ENCODE assay signal across 23 cellular contexts in the genomic region with DNA sequence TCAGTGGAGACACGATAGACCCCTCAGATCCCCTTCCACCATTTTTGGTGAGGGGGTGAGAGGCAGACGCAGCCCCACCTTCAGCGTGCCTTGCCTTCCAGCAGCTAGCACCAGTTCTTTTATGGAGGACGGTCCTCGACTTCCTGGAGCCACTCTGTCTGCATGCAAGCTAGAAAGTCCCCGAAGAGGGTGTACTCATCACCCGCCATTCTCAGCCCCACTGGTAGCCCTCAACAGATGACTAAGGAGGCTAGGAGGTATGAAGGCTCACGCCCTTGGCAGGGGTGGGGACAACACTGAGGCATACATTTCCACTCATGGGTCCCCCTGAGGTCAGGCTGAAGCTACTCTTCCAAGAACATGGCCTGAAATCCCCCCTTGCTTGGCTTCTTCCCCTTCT.
"Had no signal": no experiment of that assay in that cellular context is flagged by ENCODE, and none has a peak within 500 bp of the region (broad histone marks: within the 10 kb centered on the region; RNA-seq: fewer than 3 reads in every experiment).

No MANE protein-coding gene starts in this region.

- DNase-seq: activated CD4-positive, alpha-beta T cell treated with anti-CD3 and anti-CD28 coated beads for 36 hours; activated CD4-positive, CD25-positive, alpha-beta regulatory T cell; activated CD8-positive, alpha-beta memory T cell treated with anti-CD3 and anti-CD28 coated beads, Interleukin-2, amount 10 ng/mL, durations not matched to agents 7 days and 5 days; activated CD8-positive, alpha-beta T cell treated with anti-CD3 and anti-CD28 coated beads, Interleukin-2, amount 10 ng/mL, durations not matched to agents 7 days and 5 days; activated T-cell treated with anti-CD3 and anti-CD28 coated beads, Interleukin-2, amount 50 U/mL, for 48 hours; anterior cingulate cortex; colonic mucosa; dorsolateral prefrontal cortex; effector memory CD4-positive, alpha-beta T cell; gastrocnemius medialis; hippocampal formation; left colon; mammary epithelial cell; occipital lobe; stimulated activated CD4-positive, alpha-beta T cell treated with anti-CD3 and anti-CD28 coated beads, Interleukin-2, amount 100 ng/mL, for 48 hours; stimulated activated naive CD8-positive, alpha-beta T cell treated with anti-CD3 and anti-CD28 coated beads, Interleukin-15, Interleukin-2, amounts not matched to agents 100 U/mL and 50 U/mL, for 24 hours; SW 1271; T1000 had no signal

- H3K36me3 Mint-ChIP-seq: activated CD8-positive, alpha-beta memory T cell treated with anti-CD3 and anti-CD28 coated beads, Interleukin-2, amount 10 ng/mL, durations not matched to agents 7 days and 5 days; activated naive CD8-positive, alpha-beta T cell; neural progenitor cell; type B pancreatic cell had no signal

- ATAC-seq: activated CD4-positive, alpha-beta T cell treated with anti-CD3 and anti-CD28 coated beads for 36 hours; activated CD8-positive, alpha-beta memory T cell treated with anti-CD3 and anti-CD28 coated beads, Interleukin-2, amount 10 ng/mL, durations not matched to agents 7 days and 5 days; activated CD8-positive, alpha-beta T cell treated with anti-CD3 and anti-CD28 coated beads, Interleukin-2, amount 10 ng/mL, durations not matched to agents 7 days and 5 days; gastrocnemius medialis; left colon; stimulated activated naive CD8-positive, alpha-beta T cell treated with anti-CD3 and anti-CD28 coated beads, Interleukin-15, Interleukin-2, amounts not matched to agents 100 U/mL and 50 U/mL, for 24 hours had no signal

- H3K4me1 Mint-ChIP-seq: activated CD4-positive, alpha-beta T cell treated with anti-CD3 and anti-CD28 coated beads for 36 hours; activated CD8-positive, alpha-beta memory T cell treated with anti-CD3 and anti-CD28 coated beads, Interleukin-2, amount 10 ng/mL, durations not matched to agents 7 days and 5 days had no signal

- H3K4me3 Mint-ChIP-seq: activated CD4-positive, alpha-beta T cell treated with anti-CD3 and anti-CD28 coated beads for 36 hours; activated CD8-positive, alpha-beta memory T cell treated with anti-CD3 and anti-CD28 coated beads, Interleukin-2, amount 10 ng/mL, durations not matched to agents 7 days and 5 days; activated CD8-positive, alpha-beta T cell treated with anti-CD3 and anti-CD28 coated beads, Interleukin-2, amount 10 ng/mL, durations not matched to agents 7 days and 5 days; activated naive CD8-positive, alpha-beta T cell; neural progenitor cell; T-helper 1 cell treated with Interleukin-12 subunit alpha and Interleukin-12 subunit beta and Interleukin-4 antibody, amounts not matched to agents 30 μg/mL and 1 μg/mL, for 36 hours; type B pancreatic cell had no signal

- H3K9me3 Mint-ChIP-seq: activated T-helper 2 cell treated with anti-CD3 and anti-CD28 coated beads, Interferon-gamma antibody, Interleukin-2, Interleukin-4, amounts not matched to agents 10 μg/mL and 5 μg/mL and 100 μg/mL, durations not matched to agents 14 hours and 24 hours and 36 hours; neural progenitor cell; T-helper 1 cell treated with Interleukin-12 subunit alpha and Interleukin-12 subunit beta and Interleukin-4 antibody, amounts not matched to agents 30 μg/mL and 1 μg/mL, for 36 hours had no signal

- H3K27ac Mint-ChIP-seq: activated CD4-positive, alpha-beta T cell treated with anti-CD3 and anti-CD28 coated beads for 36 hours; activated CD8-positive, alpha-beta memory T cell treated with anti-CD3 and anti-CD28 coated beads, Interleukin-2, amount 10 ng/mL, durations not matched to agents 7 days and 5 days; activated CD8-positive, alpha-beta T cell treated with anti-CD3 and anti-CD28 coated beads, Interleukin-2, amount 10 ng/mL, durations not matched to agents 7 days and 5 days; activated naive CD8-positive, alpha-beta T cell; activated T-helper 2 cell treated with anti-CD3 and anti-CD28 coated beads, Interferon-gamma antibody, Interleukin-2, Interleukin-4, amounts not matched to agents 10 μg/mL and 5 μg/mL and 100 μg/mL, durations not matched to agents 14 hours and 24 hours and 36 hours; neural progenitor cell; T-helper 1 cell treated with Interleukin-12 subunit alpha and Interleukin-12 subunit beta and Interleukin-4 antibody, amounts not matched to agents 30 μg/mL and 1 μg/mL, for 36 hours; type B pancreatic cell had no signal
